ENCODE assay signal across 1 cellular context in the genomic region with DNA sequence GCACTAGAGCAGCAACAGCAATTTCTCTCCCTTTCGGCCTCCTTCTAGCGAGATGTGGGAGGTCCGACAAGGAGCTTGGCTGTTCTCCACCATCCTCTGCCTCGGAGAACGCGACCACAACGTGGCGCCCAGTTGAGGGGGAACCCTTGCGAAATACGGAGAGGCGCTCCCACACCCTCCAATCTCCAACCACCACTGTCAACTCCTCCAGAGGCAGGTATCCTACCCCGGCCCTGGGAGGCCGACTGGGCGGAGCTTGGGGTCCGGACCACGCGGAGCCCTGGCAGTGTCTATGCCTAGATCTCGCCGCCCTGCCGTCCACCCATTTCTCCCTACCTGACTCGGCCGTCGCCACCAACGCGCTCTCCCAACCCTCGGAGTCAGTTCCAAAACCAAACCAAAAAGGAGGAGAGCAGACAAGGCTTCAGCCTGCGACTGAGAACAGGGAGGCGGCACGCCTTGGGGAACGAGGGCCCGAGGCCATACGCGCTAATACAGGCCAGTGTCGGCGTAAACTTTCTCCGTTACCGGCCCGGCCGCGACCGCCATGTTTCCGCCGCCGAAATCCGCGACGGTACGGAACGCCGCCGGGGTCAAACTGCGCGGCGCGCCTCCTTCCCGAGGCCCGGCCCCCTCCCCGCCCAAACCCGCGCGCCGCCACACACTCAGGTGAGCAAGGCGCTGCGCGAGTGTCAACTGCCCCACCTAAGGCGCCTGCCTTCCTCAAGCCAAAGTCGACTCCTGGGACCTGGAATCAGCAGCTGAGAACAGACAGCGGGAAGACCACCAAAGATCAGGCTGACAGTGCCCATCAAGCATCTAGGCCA.
A peak's percentile ranks its signal among the peaks of the same experiment; 100 is the strongest.
TF ChIP-seq lines count a peak whose summit lies in the region.

A gene with protein sequence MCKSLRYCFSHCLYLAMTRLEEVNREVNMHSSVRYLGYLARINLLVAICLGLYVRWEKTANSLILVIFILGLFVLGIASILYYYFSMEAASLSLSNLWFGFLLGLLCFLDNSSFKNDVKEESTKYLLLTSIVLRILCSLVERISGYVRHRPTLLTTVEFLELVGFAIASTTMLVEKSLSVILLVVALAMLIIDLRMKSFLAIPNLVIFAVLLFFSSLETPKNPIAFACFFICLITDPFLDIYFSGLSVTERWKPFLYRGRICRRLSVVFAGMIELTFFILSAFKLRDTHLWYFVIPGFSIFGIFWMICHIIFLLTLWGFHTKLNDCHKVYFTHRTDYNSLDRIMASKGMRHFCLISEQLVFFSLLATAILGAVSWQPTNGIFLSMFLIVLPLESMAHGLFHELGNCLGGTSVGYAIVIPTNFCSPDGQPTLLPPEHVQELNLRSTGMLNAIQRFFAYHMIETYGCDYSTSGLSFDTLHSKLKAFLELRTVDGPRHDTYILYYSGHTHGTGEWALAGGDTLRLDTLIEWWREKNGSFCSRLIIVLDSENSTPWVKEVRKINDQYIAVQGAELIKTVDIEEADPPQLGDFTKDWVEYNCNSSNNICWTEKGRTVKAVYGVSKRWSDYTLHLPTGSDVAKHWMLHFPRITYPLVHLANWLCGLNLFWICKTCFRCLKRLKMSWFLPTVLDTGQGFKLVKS (minus strand): TSS at position 570 of the 827 bp plus-strand sequence. CDS start 5,568 bp downstream, outside the sequence.

TF ChIP-seq in K562, 482 proteins besides CTCF, POLR2A, EP300 and RAD21 (continued from another document and continues in another):
- TF ChIP-seq, protein P1, sequence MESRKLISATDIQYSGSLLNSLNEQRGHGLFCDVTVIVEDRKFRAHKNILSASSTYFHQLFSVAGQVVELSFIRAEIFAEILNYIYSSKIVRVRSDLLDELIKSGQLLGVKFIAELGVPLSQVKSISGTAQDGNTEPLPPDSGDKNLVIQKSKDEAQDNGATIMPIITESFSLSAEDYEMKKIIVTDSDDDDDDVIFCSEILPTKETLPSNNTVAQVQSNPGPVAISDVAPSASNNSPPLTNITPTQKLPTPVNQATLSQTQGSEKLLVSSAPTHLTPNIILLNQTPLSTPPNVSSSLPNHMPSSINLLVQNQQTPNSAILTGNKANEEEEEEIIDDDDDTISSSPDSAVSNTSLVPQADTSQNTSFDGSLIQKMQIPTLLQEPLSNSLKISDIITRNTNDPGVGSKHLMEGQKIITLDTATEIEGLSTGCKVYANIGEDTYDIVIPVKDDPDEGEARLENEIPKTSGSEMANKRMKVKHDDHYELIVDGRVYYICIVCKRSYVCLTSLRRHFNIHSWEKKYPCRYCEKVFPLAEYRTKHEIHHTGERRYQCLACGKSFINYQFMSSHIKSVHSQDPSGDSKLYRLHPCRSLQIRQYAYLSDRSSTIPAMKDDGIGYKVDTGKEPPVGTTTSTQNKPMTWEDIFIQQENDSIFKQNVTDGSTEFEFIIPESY (CRISPR knock-in tag; IDR thresholded peaks at IDR 0.05) = peak; percentile 73
- TF ChIP-seq FOXM1 (IDR thresholded peaks at IDR 0.05; ENCODE audit: low read depth) = peak; percentile 9
- peak; percentile 72; the same call in 1 of the 2 replicates for TF ChIP-seq FOXM1 (CRISPR knock-in tag; IDR thresholded peaks at IDR 0.05; ENCODE audit: low read depth)
- TF ChIP-seq, protein P2, sequence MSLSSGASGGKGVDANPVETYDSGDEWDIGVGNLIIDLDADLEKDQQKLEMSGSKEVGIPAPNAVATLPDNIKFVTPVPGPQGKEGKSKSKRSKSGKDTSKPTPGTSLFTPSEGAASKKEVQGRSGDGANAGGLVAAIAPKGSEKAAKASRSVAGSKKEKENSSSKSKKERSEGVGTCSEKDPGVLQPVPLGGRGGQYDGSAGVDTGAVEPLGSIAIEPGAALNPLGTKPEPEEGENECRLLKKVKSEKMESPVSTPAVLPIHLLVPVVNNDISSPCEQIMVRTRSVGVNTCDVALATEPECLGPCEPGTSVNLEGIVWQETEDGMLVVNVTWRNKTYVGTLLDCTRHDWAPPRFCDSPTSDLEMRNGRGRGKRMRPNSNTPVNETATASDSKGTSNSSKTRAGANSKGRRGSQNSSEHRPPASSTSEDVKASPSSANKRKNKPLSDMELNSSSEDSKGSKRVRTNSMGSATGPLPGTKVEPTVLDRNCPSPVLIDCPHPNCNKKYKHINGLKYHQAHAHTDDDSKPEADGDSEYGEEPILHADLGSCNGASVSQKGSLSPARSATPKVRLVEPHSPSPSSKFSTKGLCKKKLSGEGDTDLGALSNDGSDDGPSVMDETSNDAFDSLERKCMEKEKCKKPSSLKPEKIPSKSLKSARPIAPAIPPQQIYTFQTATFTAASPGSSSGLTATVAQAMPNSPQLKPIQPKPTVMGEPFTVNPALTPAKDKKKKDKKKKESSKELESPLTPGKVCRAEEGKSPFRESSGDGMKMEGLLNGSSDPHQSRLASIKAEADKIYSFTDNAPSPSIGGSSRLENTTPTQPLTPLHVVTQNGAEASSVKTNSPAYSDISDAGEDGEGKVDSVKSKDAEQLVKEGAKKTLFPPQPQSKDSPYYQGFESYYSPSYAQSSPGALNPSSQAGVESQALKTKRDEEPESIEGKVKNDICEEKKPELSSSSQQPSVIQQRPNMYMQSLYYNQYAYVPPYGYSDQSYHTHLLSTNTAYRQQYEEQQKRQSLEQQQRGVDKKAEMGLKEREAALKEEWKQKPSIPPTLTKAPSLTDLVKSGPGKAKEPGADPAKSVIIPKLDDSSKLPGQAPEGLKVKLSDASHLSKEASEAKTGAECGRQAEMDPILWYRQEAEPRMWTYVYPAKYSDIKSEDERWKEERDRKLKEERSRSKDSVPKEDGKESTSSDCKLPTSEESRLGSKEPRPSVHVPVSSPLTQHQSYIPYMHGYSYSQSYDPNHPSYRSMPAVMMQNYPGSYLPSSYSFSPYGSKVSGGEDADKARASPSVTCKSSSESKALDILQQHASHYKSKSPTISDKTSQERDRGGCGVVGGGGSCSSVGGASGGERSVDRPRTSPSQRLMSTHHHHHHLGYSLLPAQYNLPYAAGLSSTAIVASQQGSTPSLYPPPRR (CRISPR knock-in tag; IDR thresholded peaks at IDR 0.05; ENCODE audit: borderline replicate concordance) = peak; percentile 76; the same call in 1 of the 2 replicates
- no peak for TF ChIP-seq KAT2B (IDR thresholded peaks at IDR 0.05; ENCODE audit: low read depth, low read length)
- TF ChIP-seq, protein P3, sequence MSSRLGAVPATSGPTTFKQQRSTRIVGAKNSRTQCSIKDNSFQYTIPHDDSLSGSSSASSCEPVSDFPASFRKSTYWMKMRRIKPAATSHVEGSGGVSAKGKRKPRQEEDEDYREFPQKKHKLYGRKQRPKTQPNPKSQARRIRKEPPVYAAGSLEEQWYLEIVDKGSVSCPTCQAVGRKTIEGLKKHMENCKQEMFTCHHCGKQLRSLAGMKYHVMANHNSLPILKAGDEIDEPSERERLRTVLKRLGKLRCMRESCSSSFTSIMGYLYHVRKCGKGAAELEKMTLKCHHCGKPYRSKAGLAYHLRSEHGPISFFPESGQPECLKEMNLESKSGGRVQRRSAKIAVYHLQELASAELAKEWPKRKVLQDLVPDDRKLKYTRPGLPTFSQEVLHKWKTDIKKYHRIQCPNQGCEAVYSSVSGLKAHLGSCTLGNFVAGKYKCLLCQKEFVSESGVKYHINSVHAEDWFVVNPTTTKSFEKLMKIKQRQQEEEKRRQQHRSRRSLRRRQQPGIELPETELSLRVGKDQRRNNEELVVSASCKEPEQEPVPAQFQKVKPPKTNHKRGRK (tag; IDR thresholded peaks at IDR 0.05) = no peak
- TF ChIP-seq TCF7 (IDR thresholded peaks at IDR 0.05; ENCODE audit: borderline replicate concordance) = no peak
- peak; percentile 10; the same call in 1 of the 2 replicates for TF ChIP-seq PHF21A (IDR thresholded peaks at IDR 0.05; ENCODE audit: borderline replicate concordance, low read depth)
- 0 out of 2 replicates have a peak, but pooled peaks have one; percentile 27 for TF ChIP-seq HLTF (IDR thresholded peaks at IDR 0.05)
- peak; percentile 63; the same call in 1 of the 2 replicates for TF ChIP-seq ZNF12 (CRISPR knock-in tag; IDR thresholded peaks at IDR 0.05)
- TF ChIP-seq, protein P4, sequence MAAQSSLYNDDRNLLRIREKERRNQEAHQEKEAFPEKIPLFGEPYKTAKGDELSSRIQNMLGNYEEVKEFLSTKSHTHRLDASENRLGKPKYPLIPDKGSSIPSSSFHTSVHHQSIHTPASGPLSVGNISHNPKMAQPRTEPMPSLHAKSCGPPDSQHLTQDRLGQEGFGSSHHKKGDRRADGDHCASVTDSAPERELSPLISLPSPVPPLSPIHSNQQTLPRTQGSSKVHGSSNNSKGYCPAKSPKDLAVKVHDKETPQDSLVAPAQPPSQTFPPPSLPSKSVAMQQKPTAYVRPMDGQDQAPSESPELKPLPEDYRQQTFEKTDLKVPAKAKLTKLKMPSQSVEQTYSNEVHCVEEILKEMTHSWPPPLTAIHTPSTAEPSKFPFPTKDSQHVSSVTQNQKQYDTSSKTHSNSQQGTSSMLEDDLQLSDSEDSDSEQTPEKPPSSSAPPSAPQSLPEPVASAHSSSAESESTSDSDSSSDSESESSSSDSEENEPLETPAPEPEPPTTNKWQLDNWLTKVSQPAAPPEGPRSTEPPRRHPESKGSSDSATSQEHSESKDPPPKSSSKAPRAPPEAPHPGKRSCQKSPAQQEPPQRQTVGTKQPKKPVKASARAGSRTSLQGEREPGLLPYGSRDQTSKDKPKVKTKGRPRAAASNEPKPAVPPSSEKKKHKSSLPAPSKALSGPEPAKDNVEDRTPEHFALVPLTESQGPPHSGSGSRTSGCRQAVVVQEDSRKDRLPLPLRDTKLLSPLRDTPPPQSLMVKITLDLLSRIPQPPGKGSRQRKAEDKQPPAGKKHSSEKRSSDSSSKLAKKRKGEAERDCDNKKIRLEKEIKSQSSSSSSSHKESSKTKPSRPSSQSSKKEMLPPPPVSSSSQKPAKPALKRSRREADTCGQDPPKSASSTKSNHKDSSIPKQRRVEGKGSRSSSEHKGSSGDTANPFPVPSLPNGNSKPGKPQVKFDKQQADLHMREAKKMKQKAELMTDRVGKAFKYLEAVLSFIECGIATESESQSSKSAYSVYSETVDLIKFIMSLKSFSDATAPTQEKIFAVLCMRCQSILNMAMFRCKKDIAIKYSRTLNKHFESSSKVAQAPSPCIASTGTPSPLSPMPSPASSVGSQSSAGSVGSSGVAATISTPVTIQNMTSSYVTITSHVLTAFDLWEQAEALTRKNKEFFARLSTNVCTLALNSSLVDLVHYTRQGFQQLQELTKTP (IDR thresholded peaks at IDR 0.05; ENCODE audit: low read depth in 1 of 2, partially characterized antibody in 2 of 2) = peak; percentile 46 to 82
- TF ChIP-seq, protein P5, sequence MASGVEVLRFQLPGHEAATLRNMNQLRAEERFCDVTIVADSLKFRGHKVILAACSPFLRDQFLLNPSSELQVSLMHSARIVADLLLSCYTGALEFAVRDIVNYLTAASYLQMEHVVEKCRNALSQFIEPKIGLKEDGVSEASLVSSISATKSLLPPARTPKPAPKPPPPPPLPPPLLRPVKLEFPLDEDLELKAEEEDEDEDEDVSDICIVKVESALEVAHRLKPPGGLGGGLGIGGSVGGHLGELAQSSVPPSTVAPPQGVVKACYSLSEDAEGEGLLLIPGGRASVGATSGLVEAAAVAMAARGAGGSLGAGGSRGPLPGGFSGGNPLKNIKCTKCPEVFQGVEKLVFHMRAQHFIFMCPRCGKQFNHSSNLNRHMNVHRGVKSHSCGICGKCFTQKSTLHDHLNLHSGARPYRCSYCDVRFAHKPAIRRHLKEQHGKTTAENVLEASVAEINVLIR (CRISPR knock-in tag; IDR thresholded peaks at IDR 0.05) = peak; percentile 50; the same call in 1 of the 2 replicates
- no peak for TF ChIP-seq CHD4 (IDR thresholded peaks at IDR 0.05; ENCODE audit: insufficient read depth, insufficient replicate concordance, low read depth, low read length, poor library complexity, severe bottlenecking)
- TF ChIP-seq, protein P6, sequence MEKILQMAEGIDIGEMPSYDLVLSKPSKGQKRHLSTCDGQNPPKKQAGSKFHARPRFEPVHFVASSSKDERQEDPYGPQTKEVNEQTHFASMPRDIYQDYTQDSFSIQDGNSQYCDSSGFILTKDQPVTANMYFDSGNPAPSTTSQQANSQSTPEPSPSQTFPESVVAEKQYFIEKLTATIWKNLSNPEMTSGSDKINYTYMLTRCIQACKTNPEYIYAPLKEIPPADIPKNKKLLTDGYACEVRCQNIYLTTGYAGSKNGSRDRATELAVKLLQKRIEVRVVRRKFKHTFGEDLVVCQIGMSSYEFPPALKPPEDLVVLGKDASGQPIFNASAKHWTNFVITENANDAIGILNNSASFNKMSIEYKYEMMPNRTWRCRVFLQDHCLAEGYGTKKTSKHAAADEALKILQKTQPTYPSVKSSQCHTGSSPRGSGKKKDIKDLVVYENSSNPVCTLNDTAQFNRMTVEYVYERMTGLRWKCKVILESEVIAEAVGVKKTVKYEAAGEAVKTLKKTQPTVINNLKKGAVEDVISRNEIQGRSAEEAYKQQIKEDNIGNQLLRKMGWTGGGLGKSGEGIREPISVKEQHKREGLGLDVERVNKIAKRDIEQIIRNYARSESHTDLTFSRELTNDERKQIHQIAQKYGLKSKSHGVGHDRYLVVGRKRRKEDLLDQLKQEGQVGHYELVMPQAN (IDR thresholded peaks at IDR 0.05; ENCODE audit: borderline replicate concordance) = peak; percentile 85; the same call in 1 of the 2 replicates
- 0 out of 2 replicates have a peak, but pooled peaks have one; percentile 24 for TF ChIP-seq ZNF197 (CRISPR knock-in tag; IDR thresholded peaks at IDR 0.05; ENCODE audit: low read depth)
- TF ChIP-seq, protein P7, sequence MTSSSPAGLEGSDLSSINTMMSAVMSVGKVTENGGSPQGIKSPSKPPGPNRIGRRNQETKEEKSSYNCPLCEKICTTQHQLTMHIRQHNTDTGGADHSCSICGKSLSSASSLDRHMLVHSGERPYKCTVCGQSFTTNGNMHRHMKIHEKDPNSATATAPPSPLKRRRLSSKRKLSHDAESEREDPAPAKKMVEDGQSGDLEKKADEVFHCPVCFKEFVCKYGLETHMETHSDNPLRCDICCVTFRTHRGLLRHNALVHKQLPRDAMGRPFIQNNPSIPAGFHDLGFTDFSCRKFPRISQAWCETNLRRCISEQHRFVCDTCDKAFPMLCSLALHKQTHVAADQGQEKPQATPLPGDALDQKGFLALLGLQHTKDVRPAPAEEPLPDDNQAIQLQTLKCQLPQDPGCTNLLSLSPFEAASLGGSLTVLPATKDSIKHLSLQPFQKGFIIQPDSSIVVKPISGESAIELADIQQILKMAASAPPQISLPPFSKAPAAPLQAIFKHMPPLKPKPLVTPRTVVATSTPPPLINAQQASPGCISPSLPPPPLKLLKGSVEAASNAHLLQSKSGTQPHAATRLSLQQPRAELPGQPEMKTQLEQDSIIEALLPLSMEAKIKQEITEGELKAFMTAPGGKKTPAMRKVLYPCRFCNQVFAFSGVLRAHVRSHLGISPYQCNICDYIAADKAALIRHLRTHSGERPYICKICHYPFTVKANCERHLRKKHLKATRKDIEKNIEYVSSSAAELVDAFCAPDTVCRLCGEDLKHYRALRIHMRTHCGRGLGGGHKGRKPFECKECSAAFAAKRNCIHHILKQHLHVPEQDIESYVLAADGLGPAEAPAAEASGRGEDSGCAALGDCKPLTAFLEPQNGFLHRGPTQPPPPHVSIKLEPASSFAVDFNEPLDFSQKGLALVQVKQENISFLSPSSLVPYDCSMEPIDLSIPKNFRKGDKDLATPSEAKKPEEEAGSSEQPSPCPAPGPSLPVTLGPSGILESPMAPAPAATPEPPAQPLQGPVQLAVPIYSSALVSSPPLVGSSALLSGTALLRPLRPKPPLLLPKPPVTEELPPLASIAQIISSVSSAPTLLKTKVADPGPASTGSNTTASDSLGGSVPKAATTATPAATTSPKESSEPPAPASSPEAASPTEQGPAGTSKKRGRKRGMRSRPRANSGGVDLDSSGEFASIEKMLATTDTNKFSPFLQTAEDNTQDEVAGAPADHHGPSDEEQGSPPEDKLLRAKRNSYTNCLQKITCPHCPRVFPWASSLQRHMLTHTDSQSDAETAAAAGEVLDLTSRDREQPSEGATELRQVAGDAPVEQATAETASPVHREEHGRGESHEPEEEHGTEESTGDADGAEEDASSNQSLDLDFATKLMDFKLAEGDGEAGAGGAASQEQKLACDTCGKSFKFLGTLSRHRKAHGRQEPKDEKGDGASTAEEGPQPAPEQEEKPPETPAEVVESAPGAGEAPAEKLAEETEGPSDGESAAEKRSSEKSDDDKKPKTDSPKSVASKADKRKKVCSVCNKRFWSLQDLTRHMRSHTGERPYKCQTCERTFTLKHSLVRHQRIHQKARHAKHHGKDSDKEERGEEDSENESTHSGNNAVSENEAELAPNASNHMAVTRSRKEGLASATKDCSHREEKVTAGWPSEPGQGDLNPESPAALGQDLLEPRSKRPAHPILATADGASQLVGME (CRISPR knock-in tag; IDR thresholded peaks at IDR 0.05) = no peak
